ENCODE assay signal across 9 cellular contexts in genomic region chr11:43941257-43941879, GRCh38. TPM values are rescaled to one million over a fixed set of nuclear protein-coding genes. Genes with fewer than 3 reads are reported as not detected.
DNase-seq lines count a peak whose midpoint lies in the region; ATAC-seq and TF ChIP-seq lines count a peak whose summit lies in the region.
"Had no signal": no experiment of that assay in that cellular context is flagged by ENCODE, and none has a peak within 500 bp of the region (broad histone marks: within the 10 kb centered on the region; RNA-seq: fewer than 3 reads in every experiment).

No MANE protein-coding gene starts in this region.

- intact Hi-C loops in activated B cell treated with CpG ODN at 0.5 μM for 24 hours (cut with micrococcal nuclease) = no loop called here
- intact Hi-C loops in testis (cut with DNase I; ENCODE audit: low total_unique reads) = loop anchor here (10.0 kb wide), 2 partner anchors 63 to 93 kb away; no protein-coding TSS in a partner anchor

- H3K27me3 Mint-ChIP-seq in activated T-cell treated with anti-CD3 and anti-CD28 coated beads, Interleukin-2, amount 50 U/mL, for 72 hours (ENCODE audit: low read depth) = peaks cover 81% of the 10 kb centered on the region
- peaks cover 41% of the 10 kb centered on the region for H3K27me3 Mint-ChIP-seq in activated B cell treated with CpG ODN at 0.5 μM for 24 hours

- H4K12ac ChIP-seq in trophoblast cell (ENCODE audit: low read depth, low read length) = no peak overlapping the region

- H3K27me3 ChIP-seq in iPS-18a (ENCODE audit: control insufficient read depth, insufficient read depth, low read length) = peaks cover 53% of the 10 kb centered on the region
- no peaks in the 10 kb centered on the region for H3K27me3 ChIP-seq in testis
- H3K27me3 ChIP-seq in trophoblast cell (ENCODE audit: insufficient read depth, low read length) = peaks cover 32% of the 10 kb centered on the region

- TF ChIP-seq CTCF in activated B cell treated with CpG ODN at 0.5 μM for 24 hours (IDR thresholded peaks at IDR 0.05) (no peak), testis (IDR thresholded peaks at IDR 0.05) (no peak)

- no peaks in the 10 kb centered on the region for H3K79me2 ChIP-seq in trophoblast cell (ENCODE audit: control insufficient read depth, insufficient read depth, low read length, poor library complexity)

- H3K4me1 Mint-ChIP-seq in activated T-cell treated with anti-CD3 and anti-CD28 coated beads, Interleukin-2, amount 50 U/mL, for 72 hours (ENCODE audit: low read depth) = peaks cover 24% of the 10 kb centered on the region
- H3K4me1 Mint-ChIP-seq in activated B cell treated with CpG ODN at 0.5 μM for 24 hours = peaks cover 19% of the 10 kb centered on the region

- no peaks in the 10 kb centered on the region for H3K9me3 Mint-ChIP-seq in activated T-cell treated with anti-CD3 and anti-CD28 coated beads, Interleukin-2, amount 50 U/mL, for 72 hours
- H3K9me3 Mint-ChIP-seq in activated B cell treated with CpG ODN at 0.5 μM for 24 hours = no peaks in the 10 kb centered on the region

- no peak overlapping the region for H3K9ac ChIP-seq in iPS-18a (ENCODE audit: low read length)
- no peak overlapping the region for H3K9ac ChIP-seq in trophoblast cell (ENCODE audit: low read length)

- no peak for ATAC-seq in activated T-cell treated with anti-CD3 and anti-CD28 coated beads, Interleukin-2, amount 50 U/mL, for 72 hours (replicated peaks in 1 of 2)
- no peak for ATAC-seq in activated B cell treated with CpG ODN at 0.5 μM for 24 hours (ENCODE audit: low read depth)

- POLR2A ChIA-PET in activated B cell treated with CpG ODN at 0.5 μM for 24 hours (lab: Charles Lee) = interaction anchor here (0.7 kb wide), 1 partner anchor 12 kb away, joined by 3 read pairs; no protein-coding TSS in a partner anchor

- 68 to 71% methylated on average over 4 of the region's 4 CpGs for WGBS in testis, 2 donors
- WGBS in trophoblast cell (ENCODE audit: extremely low coverage, insufficient coverage, insufficient read length) = no CpG with 5 or more reads among the region's 4 CpGs

- DNase-seq in activated T-cell treated with anti-CD3 and anti-CD28 coated beads, Interleukin-2, amount 50 U/mL, for 72 hours = no peak
- DNase-seq in activated T-cell treated with anti-CD3 and anti-CD28 coated beads for 4 hours (no peak), activated B cell treated with CpG ODN at 0.5 μM for 24 hours (no peak), testis (no peak), NK-92 (lab: John Stamatoyannopoulos, UW; ENCODE audit: unreplicated experiment) (no peak), trophoblast cell (no peak), NCI-H1092 (lab: John Stamatoyannopoulos, UW) (no peak)
- DNase-seq: stimulated activated CD4-positive, alpha-beta T cell treated with anti-CD3 and anti-CD28 coated beads, Interleukin-15, amount 100 ng/mL, for 24 hours had no signal

- no peak overlapping the region for H2AFZ ChIP-seq in trophoblast cell (ENCODE audit: insufficient read depth, low read length, poor library complexity)

- no peak overlapping the region for H3K18ac ChIP-seq in trophoblast cell (ENCODE audit: low read length)

- H3K27ac ChIP-seq in iPS-18a (ENCODE audit: low read length) (no peak overlapping the region), testis (peak overlapping the region; percentile 81 to 97), trophoblast cell (ENCODE audit: low read depth, low read length) (no peak overlapping the region)

- H2BK120ac ChIP-seq in trophoblast cell (ENCODE audit: insufficient read depth, low read length, poor library complexity) = no peak overlapping the region

- H4K8ac ChIP-seq in trophoblast cell (ENCODE audit: low read depth, low read length) = no peak overlapping the region

- H3K4me2 ChIP-seq in trophoblast cell (ENCODE audit: low read length) = no peak overlapping the region

- H3K14ac ChIP-seq in trophoblast cell (ENCODE audit: low read length) = no peak overlapping the region

- no peak overlapping the region for H4K91ac ChIP-seq in trophoblast cell (ENCODE audit: low read depth, low read length)

- peaks cover 6 to 8% of the 10 kb centered on the region in 2 donors for H3K36me3 Mint-ChIP-seq in activated T-cell treated with anti-CD3 and anti-CD28 coated beads, Interleukin-2, amount 50 U/mL, for 72 hours (ENCODE audit: insufficient read depth in 2 of 2)
- H3K36me3 Mint-ChIP-seq in activated B cell treated with CpG ODN at 0.5 μM for 24 hours (ENCODE audit: low read depth) = no peaks in the 10 kb centered on the region

- no peaks in the 10 kb centered on the region for H3K9me3 ChIP-seq in iPS-18a (ENCODE audit: control insufficient read depth, low read depth, low read length)
- no peaks in the 10 kb centered on the region for H3K9me3 ChIP-seq in testis
- peaks cover 2% of the 10 kb centered on the region for H3K9me3 ChIP-seq in trophoblast cell (ENCODE audit: insufficient read depth, low read depth, low read length)

- H3K4ac ChIP-seq in trophoblast cell (ENCODE audit: low read depth, low read length) = no peak overlapping the region

- H3K4me3 ChIP-seq in iPS-18a (ENCODE audit: low read length) (peak overlapping the region; percentile 49), testis (peak overlapping the region in 1 of 2 donors; percentile 63), trophoblast cell (ENCODE audit: low read depth, low read length) (no peak overlapping the region)

- no peak overlapping the region for H3K23ac ChIP-seq in trophoblast cell (ENCODE audit: low read length)

- H2AK5ac ChIP-seq in trophoblast cell (ENCODE audit: low read length) = no peak overlapping the region

- H3K79me1 ChIP-seq in trophoblast cell (ENCODE audit: low read length) = peaks cover 2% of the 10 kb centered on the region

- H3K27ac Mint-ChIP-seq in activated T-cell treated with anti-CD3 and anti-CD28 coated beads, Interleukin-2, amount 50 U/mL, for 72 hours = no peak overlapping the region
- no peak overlapping the region for H3K27ac Mint-ChIP-seq in activated B cell treated with CpG ODN at 0.5 μM for 24 hours

- no peak overlapping the region for H2BK12ac ChIP-seq in trophoblast cell (ENCODE audit: low read length)

- no peak for TF ChIP-seq POLR2A in testis (IDR thresholded peaks at IDR 0.05)

- H2BK5ac ChIP-seq in trophoblast cell (ENCODE audit: low read depth, low read length, poor library complexity) = no peak overlapping the region

- CTCF ChIA-PET in activated B cell treated with CpG ODN at 0.5 μM for 24 hours (lab: Charles Lee) = no interaction called here

- H3K36me3 ChIP-seq in iPS-18a (ENCODE audit: control insufficient read depth, low read depth, low read length) = no peaks in the 10 kb centered on the region
- H3K36me3 ChIP-seq in testis (ENCODE audit: low read depth, missing control alignments) = no peaks in the 10 kb centered on the region
- no peaks in the 10 kb centered on the region for H3K36me3 ChIP-seq in trophoblast cell (ENCODE audit: control insufficient read depth in 1 of 2, insufficient read depth in 2 of 2, low read length in 2 of 2)

- H3K4me1 ChIP-seq in iPS-18a (ENCODE audit: control insufficient read depth, low read depth, low read length) (peaks cover 6% of the 10 kb centered on the region), testis (peaks cover 26% of the 10 kb centered on the region), trophoblast cell (ENCODE audit: control insufficient read depth in 1 of 2, insufficient read depth in 2 of 2, low read length in 2 of 2) (peaks cover 19 to 21% of the 10 kb centered on the region in 2 experiments)

- H3K4me3 Mint-ChIP-seq in activated T-cell treated with anti-CD3 and anti-CD28 coated beads, Interleukin-2, amount 50 U/mL, for 72 hours = peak overlapping the region; percentile 75 to 89
- peak overlapping the region; percentile 82 for H3K4me3 Mint-ChIP-seq in activated B cell treated with CpG ODN at 0.5 μM for 24 hours

RNA-seq across cellular contexts. Expression of gene C11orf96, which starts 1.1 kb away (rescaled TPM):
- total RNA-seq in activated T-cell treated with anti-CD3 and anti-CD28 coated beads, Interleukin-2, amount 50 U/mL, for 72 hours = 1 to 10 TPM; 4.7 to 8.6 TPM
- total RNA-seq in activated B cell treated with CpG ODN at 0.5 μM for 24 hours (not detected in 2 replicates), testis (100 to 1,000 TPM; 207 TPM)
- polyA plus RNA-seq in testis (ENCODE audit: insufficient read depth, low read depth, low replicate concordance) = 67.4 TPM
- polyA plus RNA-seq in trophoblast cell (2013) = 11.5 and 12.2 TPM in 2 replicates

Comparison
In these comparisons a context has a peak if more than half of its experiments do, and no peak if none do; other contexts are left out.
1. H3K27ac ChIP-seq: peak in testis (2 of 2); none in iPS-18a (single experiment) and trophoblast cell (single experiment).
2. RNA of gene C11orf96, which starts 1.1 kb away (total RNA-seq): 207 TPM in testis; 4.7 to 8.6 TPM in activated T-cell treated with anti-CD3 and anti-CD28 coated beads, Interleukin-2, amount 50 U/mL, for 72 hours and not detected in activated B cell treated with CpG ODN at 0.5 μM for 24 hours; every median in the first group is over 10 times any median in the second.